Comparison of ENCODE assay signal across 26 cellular contexts in the genomic region with DNA sequence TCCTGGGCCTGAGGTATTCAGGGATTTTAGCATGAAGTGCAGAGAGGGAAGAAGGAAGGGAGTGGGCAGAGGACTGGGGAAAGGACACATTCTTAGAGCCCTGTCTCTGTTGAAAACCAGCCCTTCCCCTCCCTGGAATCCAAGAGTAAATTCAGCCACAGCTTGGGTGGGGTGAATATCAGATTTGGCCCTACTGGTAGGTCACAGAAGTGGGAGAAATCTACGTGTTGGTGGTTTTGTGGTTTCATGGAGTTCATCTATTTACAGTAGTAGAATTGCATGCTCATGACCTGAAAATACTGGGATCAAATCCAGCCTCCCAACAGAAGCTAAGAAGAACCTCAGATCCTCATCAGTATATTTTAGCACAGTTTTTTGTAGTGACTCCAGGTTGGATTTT.
DNase-seq lines count a peak whose midpoint lies in the region; ATAC-seq, FAIRE-seq and TF ChIP-seq lines count a peak whose summit lies in the region.
"Had no signal": no experiment of that assay in that cellular context is flagged by ENCODE, and none has a peak within 500 bp of the region (broad histone marks: within the 10 kb centered on the region; RNA-seq: fewer than 3 reads in every experiment).

No MANE protein-coding gene starts in this region.

- H3K9me3 Mint-ChIP-seq in GM23338, result peaks cover 10% of the 10 kb centered on the region
- H3K9me3 Mint-ChIP-seq in endodermal cell, result peaks cover 11% of the 10 kb centered on the region
- H3K9me3 Mint-ChIP-seq in neural progenitor cell, result peaks cover 5% of the 10 kb centered on the region
- no peaks in the 10 kb centered on the region for H3K9me3 Mint-ChIP-seq in endothelial cell (ENCODE audit: unreplicated experiment)
- H3K9me3 Mint-ChIP-seq: mesothelial cell of epicardium, nephron had no signal

- H3K27me3 Mint-ChIP-seq in GM23338 (ENCODE audit: insufficient read depth, low read depth, poor library complexity) (no peaks in the 10 kb centered on the region), endodermal cell (ENCODE audit: insufficient read depth) (no peaks in the 10 kb centered on the region), neural progenitor cell (ENCODE audit: insufficient read depth, low read depth) (no peaks in the 10 kb centered on the region), endothelial cell (ENCODE audit: unreplicated experiment) (no peaks in the 10 kb centered on the region)

- no peak overlapping the region for H3K4me3 Mint-ChIP-seq in GM23338
- H3K4me3 Mint-ChIP-seq in endodermal cell, result no peak overlapping the region
- no peak overlapping the region for H3K4me3 Mint-ChIP-seq in neural progenitor cell
- no peak overlapping the region for H3K4me3 Mint-ChIP-seq in endothelial cell (ENCODE audit: unreplicated experiment)
- H3K4me3 Mint-ChIP-seq: activated naive CD4-positive, alpha-beta T cell treated with anti-CD3 and anti-CD28 coated beads for 36 hours; mesothelial cell of epicardium; nephron had no signal

- H3K36me3 Mint-ChIP-seq in GM23338 (ENCODE audit: low read depth), result peaks cover 7% of the 10 kb centered on the region; the same call in 2 of the 3 replicates
- peaks cover under 1% of the 10 kb centered on the region for H3K36me3 Mint-ChIP-seq in endodermal cell (ENCODE audit: low read depth)
- H3K36me3 Mint-ChIP-seq in neural progenitor cell, result no peaks in the 10 kb centered on the region
- H3K36me3 Mint-ChIP-seq in endothelial cell (ENCODE audit: low read depth, unreplicated experiment), result no peaks in the 10 kb centered on the region
- H3K36me3 Mint-ChIP-seq: mesothelial cell of epicardium had no signal

- H3K9ac ChIP-seq in endodermal cell (ENCODE audit: extremely low read depth, low read length, poor library complexity, severe bottlenecking) (no peak overlapping the region), neural progenitor cell (no peak overlapping the region)

- H3K27ac ChIP-seq in GM23338 (ENCODE audit: low read depth), result no peak overlapping the region
- H3K27ac ChIP-seq in SJCRH30, result no peak overlapping the region
- H3K27ac ChIP-seq in endodermal cell (ENCODE audit: low read depth, low read length), result no peak overlapping the region
- no peak overlapping the region for H3K27ac ChIP-seq in neural progenitor cell
- H3K27ac ChIP-seq: A549, ascending aorta, esophagus squamous epithelium had no signal

- H3K27me3 ChIP-seq in GM23338 (ENCODE audit: insufficient read depth) (no peaks in the 10 kb centered on the region), SJCRH30 (no peaks in the 10 kb centered on the region), endodermal cell (ENCODE audit: control insufficient read depth, insufficient read depth, low read length, poor library complexity, severe bottlenecking) (no peaks in the 10 kb centered on the region), neural progenitor cell (no peaks in the 10 kb centered on the region)
- H3K27me3 ChIP-seq: ascending aorta, esophagus squamous epithelium had no signal

- TF ChIP-seq CTCF in GM23338 (conservative IDR thresholded peaks at IDR 0.05; ENCODE audit: low read depth in 2 of 2) (no peak), endodermal cell (conservative IDR thresholded peaks at IDR 0.05) (peak; percentile 35), neural progenitor cell (IDR thresholded peaks at IDR 0.05) (no peak), endothelial cell (IDR thresholded peaks at IDR 0.05; ENCODE audit: unreplicated experiment) (no peak)

- peak; percentile 19 for DNase-seq in GM23338 (ENCODE audit: low spot score)
- peak; percentile 6 to 22 for DNase-seq in SJCRH30
- DNase-seq in endodermal cell, result no peak
- DNase-seq in neural progenitor cell (ENCODE audit: low spot score), result no peak
- no peak for DNase-seq in DMS114 treated with DMSO at 0.1 percent for 48 hours (lab: John Stamatoyannopoulos, UW; ENCODE audit: unreplicated experiment)
- no peak for DNase-seq in endothelial cell (ENCODE audit: low spot score)
- DNase-seq in HTR-8/SVneo (ENCODE audit: insufficient read length, low spot score), result no peak
- DNase-seq: activated naive CD4-positive, alpha-beta T cell treated with anti-CD3 and anti-CD28 coated beads for 36 hours; activated T-cell treated with anti-CD3 and anti-CD28 coated beads, Interleukin-2, amount 50 U/mL, for 1 hour; DND-41; effector memory CD4-positive, alpha-beta T cell; esophagus squamous epithelium; GOT3; left cardiac atrium; NCI-H1694 treated with DMSO at 0.1 percent for 48 hours; NCI-H774; posterior cingulate gyrus; T1000 had no signal

- no peak overlapping the region for H3K4me2 ChIP-seq in GM23338
- H3K4me2 ChIP-seq in neural progenitor cell, result no peak overlapping the region
- H3K4me2 ChIP-seq: A549 had no signal

- H3F3A ChIP-seq in GM23338 (replicated peaks; ENCODE audit: low read depth), result no peaks in the 10 kb centered on the region
- H3F3A ChIP-seq in neural progenitor cell (ENCODE audit: low read depth), result no peaks in the 10 kb centered on the region

- ATAC-seq in GM23338 (peak; percentile 21; the same call in 2 of the 3 replicates), GM21515 (IDR thresholded peaks at IDR 0.05; ENCODE audit: unreplicated experiment) (no peak)
- ATAC-seq: A549; activated CD4-positive, CD25-positive, alpha-beta regulatory T cell treated with anti-CD3 and anti-CD28 coated beads, Interleukin-2, amount 50 U/mL, for 24 hours; left cardiac atrium had no signal

- H3K36me3 ChIP-seq in GM23338 (ENCODE audit: insufficient read depth) (no peaks in the 10 kb centered on the region), SJCRH30 (no peaks in the 10 kb centered on the region), endodermal cell (ENCODE audit: control insufficient read depth, insufficient read depth, low read length) (no peaks in the 10 kb centered on the region), neural progenitor cell (no peaks in the 10 kb centered on the region)
- H3K36me3 ChIP-seq: ascending aorta, esophagus squamous epithelium had no signal

- no peaks in the 10 kb centered on the region for H3K9me2 ChIP-seq in GM23338 (ENCODE audit: insufficient read depth)

- H3K4me3 ChIP-seq in GM23338, result no peak overlapping the region
- no peak overlapping the region for H3K4me3 ChIP-seq in SJCRH30
- no peak overlapping the region for H3K4me3 ChIP-seq in endodermal cell (ENCODE audit: low read length)
- no peak overlapping the region for H3K4me3 ChIP-seq in neural progenitor cell
- H3K4me3 ChIP-seq: A549, ascending aorta, esophagus squamous epithelium had no signal

- H3K27ac Mint-ChIP-seq in GM23338, result 0 out of 2 replicates have a peak overlapping the region, but pooled peaks have one; percentile 4
- H3K27ac Mint-ChIP-seq in endodermal cell, result peak overlapping the region; percentile 2
- H3K27ac Mint-ChIP-seq in neural progenitor cell, result no peak overlapping the region
- no peak overlapping the region for H3K27ac Mint-ChIP-seq in endothelial cell (ENCODE audit: unreplicated experiment)
- H3K27ac Mint-ChIP-seq: activated naive CD4-positive, alpha-beta T cell treated with anti-CD3 and anti-CD28 coated beads for 36 hours; mesothelial cell of epicardium; nephron had no signal

- H3K9me3 ChIP-seq in SJCRH30 (replicated peaks) (no peaks in the 10 kb centered on the region), endodermal cell (ENCODE audit: control insufficient read depth, low read length) (peaks cover 6% of the 10 kb centered on the region), neural progenitor cell (ENCODE audit: low read depth) (peaks cover 3% of the 10 kb centered on the region)
- H3K9me3 ChIP-seq: ascending aorta, esophagus squamous epithelium had no signal

- peaks cover 4% of the 10 kb centered on the region for H3K4me1 Mint-ChIP-seq in GM23338
- H3K4me1 Mint-ChIP-seq in endodermal cell, result peaks cover 14% of the 10 kb centered on the region
- no peaks in the 10 kb centered on the region for H3K4me1 Mint-ChIP-seq in neural progenitor cell
- no peaks in the 10 kb centered on the region for H3K4me1 Mint-ChIP-seq in endothelial cell (ENCODE audit: unreplicated experiment)
- H3K4me1 Mint-ChIP-seq: mesothelial cell of epicardium, nephron had no signal

- H2AFZ ChIP-seq in GM23338 (peak overlapping the region; percentile 85; the same call in 1 of the 2 replicates), neural progenitor cell (replicated peaks) (peak overlapping the region; percentile 88)

- H4K20me1 ChIP-seq in GM23338 (replicated peaks; ENCODE audit: insufficient read depth), result no peaks in the 10 kb centered on the region
- no peaks in the 10 kb centered on the region for H4K20me1 ChIP-seq in neural progenitor cell (ENCODE audit: low read depth)

- H3K79me2 ChIP-seq in GM23338 (replicated peaks; ENCODE audit: insufficient read depth), result no peaks in the 10 kb centered on the region
- no peaks in the 10 kb centered on the region for H3K79me2 ChIP-seq in neural progenitor cell (ENCODE audit: low read depth)

- no peak for FAIRE-seq in HTR-8/SVneo (lab: Jason Lieb, UNC)
- FAIRE-seq: A549, colon, GM12891 had no signal

- H3K4me1 ChIP-seq in GM23338 (ENCODE audit: insufficient read depth) (peaks cover 6% of the 10 kb centered on the region; the same call in 1 of the 2 replicates), SJCRH30 (no peaks in the 10 kb centered on the region), endodermal cell (ENCODE audit: control insufficient read depth, insufficient read depth, low read length) (peaks cover 2% of the 10 kb centered on the region), neural progenitor cell (peaks cover 3% of the 10 kb centered on the region)
- H3K4me1 ChIP-seq: A549, ascending aorta, esophagus squamous epithelium had no signal

- 86% methylated on average over 1 of the region's 1 CpG; no CpG with 5 or more reads in 1 of the 2 experiments for WGBS in endodermal cell (ENCODE audit: insufficient coverage in 1 of 2, insufficient read length in 1 of 2), 2 experiments

TF ChIP-seq in GM23338, 12 proteins besides CTCF, POLR2A, EP300 and RAD21 (continues in another document):
- TF ChIP-seq JUNB (IDR thresholded peaks at IDR 0.05; ENCODE audit: unreplicated experiment), result no peak

Comparison
In these comparisons a context has a peak if more than half of its experiments do, and no peak if none do; other contexts are left out.
1. DNase-seq: peak in GM23338 (single experiment) and SJCRH30 (2 of 2); none in endodermal cell (single experiment), neural progenitor cell (single experiment), DMS114 treated with DMSO at 0.1 percent for 48 hours (single experiment), endothelial cell (single experiment) and HTR-8/SVneo (single experiment).
2. H3K27ac Mint-ChIP-seq: peak in GM23338 (single experiment) and endodermal cell (single experiment); none in neural progenitor cell (single experiment) and endothelial cell (single experiment).